ENCODE assay signal across 21 cellular contexts in genomic region chr15:72124218-72124617, GRCh38. TPM values are rescaled to one million over a fixed set of nuclear protein-coding genes. Genes with fewer than 3 reads are reported as not detected.
DNase-seq lines count a peak whose midpoint lies in the region; FAIRE-seq and TF ChIP-seq lines count a peak whose summit lies in the region.
"Had no signal": no experiment of that assay in that cellular context is flagged by ENCODE, and none has a peak within 500 bp of the region (broad histone marks: within the 10 kb centered on the region; RNA-seq: fewer than 3 reads in every experiment).

No MANE protein-coding gene starts in this region.

- DNase-seq in NCI-H82 (lab: John Stamatoyannopoulos, UW) = peak; percentile 29
- DNase-seq in NCI-H82 treated with DMSO at 0.1 percent for 48 hours (lab: John Stamatoyannopoulos, UW; ENCODE audit: unreplicated experiment) = no peak
- DNase-seq in endothelial cell of umbilical vein (ENCODE audit: low read depth, low spot score) = peak; percentile 30
- DNase-seq in esophagus muscularis mucosa (ENCODE audit: extremely low spot score) = no peak
- DNase-seq in KBM-7 = no peak
- no peak for DNase-seq in head of caudate nucleus
- DNase-seq: ACHN; AML-193; BE2C; Caco-2; CD4-positive, CD25-positive, alpha-beta regulatory T cell; CD8-positive, alpha-beta T cell; DMS153; DND-41; GOT3 had no signal

- no peaks in the 10 kb centered on the region for H3K79me2 ChIP-seq in endothelial cell of umbilical vein (ENCODE audit: control insufficient read depth, insufficient read depth, low read length)

- TF ChIP-seq POLR2A in endothelial cell of umbilical vein (IDR thresholded peaks at IDR 0.05; ENCODE audit: low read depth, low read length) (no peak), esophagus muscularis mucosa (IDR thresholded peaks at IDR 0.05; ENCODE audit: low read depth) (no peak)

- H3K36me3 ChIP-seq in BLaER1 treated with 17β-estradiol and CSF1 and Interleukin-3, amounts not matched to agents 10 nM and 100 nM = no peaks in the 10 kb centered on the region
- H3K36me3 ChIP-seq in endothelial cell of umbilical vein (ENCODE audit: control insufficient read depth in 2 of 2, extremely low read depth in 1 of 2, insufficient read depth in 2 of 2, low read length in 2 of 2) = no peaks in the 10 kb centered on the region
- H3K36me3 ChIP-seq in esophagus muscularis mucosa = no peaks in the 10 kb centered on the region
- H3K36me3 ChIP-seq: BE2C, HAP-1 had no signal

- in situ Hi-C loops in KBM-7 (cut with MboI; ENCODE audit: low pct_unique_long_range_greater_than_20kb, low sequenced_read_pairs) = no loop called here

- H3K27me3 ChIP-seq in BLaER1 treated with 17β-estradiol and CSF1 and Interleukin-3, amounts not matched to agents 10 nM and 100 nM = no peaks in the 10 kb centered on the region
- H3K27me3 ChIP-seq in endothelial cell of umbilical vein (ENCODE audit: control insufficient read depth in 2 of 2, insufficient read depth in 2 of 2, low read length in 2 of 2) (no peaks in the 10 kb centered on the region), esophagus muscularis mucosa (no peaks in the 10 kb centered on the region)
- H3K27me3 ChIP-seq: BE2C had no signal

- peaks cover 6 to 19% (median 15%) of the 10 kb centered on the region in 10 experiments for H3K4me1 ChIP-seq in BLaER1 treated with 17β-estradiol and CSF1 and Interleukin-3, amounts not matched to agents 10 nM and 100 nM
- peaks cover 3% of the 10 kb centered on the region for H3K4me1 ChIP-seq in endothelial cell of umbilical vein (ENCODE audit: control insufficient read depth, extremely low read depth, insufficient read depth, low read length)
- peaks cover under 1 to 5% (median 4%) of the 10 kb centered on the region in 4 donors for H3K4me1 ChIP-seq in esophagus muscularis mucosa
- H3K4me1 ChIP-seq: BE2C, HAP-1 had no signal

- H3K9me3 ChIP-seq in BLaER1 treated with 17β-estradiol and CSF1 and Interleukin-3, amounts not matched to agents 10 nM and 100 nM (replicated peaks in 1 of 11) = no peaks in the 10 kb centered on the region
- no peaks in the 10 kb centered on the region for H3K9me3 ChIP-seq in endothelial cell of umbilical vein (replicated peaks; ENCODE audit: control insufficient read depth, insufficient read depth, low read length)
- H3K9me3 ChIP-seq in esophagus muscularis mucosa = no peaks in the 10 kb centered on the region
- H3K9me3 ChIP-seq: BE2C, Caco-2, HAP-1 had no signal

- TF ChIP-seq EP300 in esophagus muscularis mucosa (IDR thresholded peaks at IDR 0.05) = no peak

- H3K27ac ChIP-seq in BLaER1 treated with 17β-estradiol and CSF1 and Interleukin-3, amounts not matched to agents 10 nM and 100 nM = no peak overlapping the region
- H3K27ac ChIP-seq in endothelial cell of umbilical vein (ENCODE audit: insufficient read depth, low read depth, low read length) = no peak overlapping the region
- H3K27ac ChIP-seq in esophagus muscularis mucosa (replicated peaks in 1 of 4) = no peak overlapping the region
- H3K27ac ChIP-seq: 22Rv1, C4-2B had no signal

- intact Hi-C loops in endothelial cell of umbilical vein (cut with micrococcal nuclease) = no loop called here
- intact Hi-C loops in esophagus muscularis mucosa (cut with DNase I) = no loop called here
- intact Hi-C loops in head of caudate nucleus (cut with DNase I) = no loop called here

- no peaks in the 10 kb centered on the region for H4K20me1 ChIP-seq in BLaER1 treated with 17β-estradiol and CSF1 and Interleukin-3, amounts not matched to agents 10 nM and 100 nM
- H4K20me1 ChIP-seq in endothelial cell of umbilical vein (replicated peaks; ENCODE audit: control insufficient read depth, extremely low read depth, insufficient read depth, low read length) = no peaks in the 10 kb centered on the region

- BruUV-seq in endothelial cell of umbilical vein (replicated peaks; lab: Mats Ljungman, UMichigan) = no TSS peak

- H3K9ac ChIP-seq in BLaER1 treated with 17β-estradiol and CSF1 and Interleukin-3, amounts not matched to agents 10 nM and 100 nM = no peak overlapping the region
- H3K9ac ChIP-seq in endothelial cell of umbilical vein (replicated peaks; ENCODE audit: extremely low read depth, insufficient read depth, low read length) = no peak overlapping the region

- no peaks in the 10 kb centered on the region for H3K9me1 ChIP-seq in endothelial cell of umbilical vein (replicated peaks; ENCODE audit: control insufficient read depth, extremely low read depth, insufficient read depth, low read length)

- H3K4me2 ChIP-seq in BLaER1 treated with 17β-estradiol and CSF1 and Interleukin-3, amounts not matched to agents 10 nM and 100 nM = peak overlapping the region in 10 of 11 experiments; percentile 12 to 76 (median 40); a peak in 14 of 22 replicates
- no peak overlapping the region for H3K4me2 ChIP-seq in endothelial cell of umbilical vein (ENCODE audit: insufficient read depth, low read length)

- POLR2A ChIA-PET in endothelial cell of umbilical vein (lab: Charles Lee) = interaction anchor here (0.7 kb wide), 1 partner anchor 577 kb away, joined by 3 read pairs; no protein-coding TSS in a partner anchor

- dilution Hi-C loops in endothelial cell of umbilical vein (cut with MboI; ENCODE audit: extremely low pct_ligation_motif_present, low sequenced_read_pairs) = no loop called here

- 15% methylated on average over 1 of the region's 1 CpG for WGBS in esophagus muscularis mucosa

- no peak for FAIRE-seq in endothelial cell of umbilical vein (lab: Jason Lieb, UNC)
- FAIRE-seq: GM12892, H54 had no signal

- CTCF ChIA-PET in endothelial cell of umbilical vein (lab: Charles Lee) = interaction anchor here (1.0 kb wide), 2 partner anchors 32 to 273 kb away, joined by 3 to 4 read pairs; no protein-coding TSS in a partner anchor

- no peak overlapping the region for H3K4me3 ChIP-seq in BLaER1 treated with 17β-estradiol and CSF1 and Interleukin-3, amounts not matched to agents 10 nM and 100 nM
- H3K4me3 ChIP-seq in endothelial cell of umbilical vein (replicated peaks in 1 of 3; ENCODE audit: insufficient read depth in 1 of 3, low read depth in 1 of 3, low read length in 3 of 3) (no peak overlapping the region), esophagus muscularis mucosa (no peak overlapping the region)
- H3K4me3 ChIP-seq: HAP-1 had no signal

- H2AFZ ChIP-seq in endothelial cell of umbilical vein (ENCODE audit: low read depth, low read length) = no peak overlapping the region

- TF ChIP-seq CTCF in endothelial cell of umbilical vein (IDR thresholded peaks at IDR 0.05; ENCODE audit: extremely low read depth in 1 of 2, insufficient read depth in 1 of 2, low read depth in 1 of 2, low read length in 2 of 2) (no peak), esophagus muscularis mucosa (IDR thresholded peaks at IDR 0.05) (no peak)

TF ChIP-seq in endothelial cell of umbilical vein, 7 proteins besides CTCF, POLR2A, EP300 and RAD21:
- TF ChIP-seq FOS (IDR thresholded peaks at IDR 0.05; ENCODE audit: borderline replicate concordance, insufficient read depth, low read length) = no peak
- TF ChIP-seq EZH2 (IDR thresholded peaks at IDR 0.05; ENCODE audit: borderline replicate concordance, low read depth, low read length, severe bottlenecking) = no peak
- no peak for TF ChIP-seq MYC (IDR thresholded peaks at IDR 0.05; ENCODE audit: low read depth, low read length)
- no peak for TF ChIP-seq MAX (IDR thresholded peaks at IDR 0.05; ENCODE audit: insufficient read depth, insufficient read length)
- TF ChIP-seq GATA2 (IDR thresholded peaks at IDR 0.05; ENCODE audit: insufficient read depth, insufficient read length, low read depth, low read length) = no peak
- no peak for TF ChIP-seq POLR2AphosphoS5 (IDR thresholded peaks at IDR 0.05; ENCODE audit: insufficient read depth, low read depth, low read length)
- no peak for TF ChIP-seq JUN (IDR thresholded peaks at IDR 0.05; ENCODE audit: borderline replicate concordance, insufficient read depth, insufficient read length, low read depth)

RNA-seq across cellular contexts. Expression of gene SENP8, which starts 6.0 kb away (rescaled TPM):
- total RNA-seq in endothelial cell of umbilical vein = 1.3 and 1.4 TPM in 2 replicates
- polyA plus RNA-seq in endothelial cell of umbilical vein = 0.91 and 1.6 TPM in 2 replicates
- polyA plus RNA-seq in endothelial cell of umbilical vein (2011; cell fraction: cytosol; rRNA removed) = 1.3 and 1.4 TPM in 2 replicates
- polyA plus RNA-seq in endothelial cell of umbilical vein (2011; cell fraction: nucleus; rRNA removed) = 0.74 and 1.4 TPM in 2 replicates
- 1.3 and 1.8 TPM in 2 replicates for polyA plus RNA-seq in endothelial cell of umbilical vein (2012)
- 3.0 and 10.8 TPM in 2 replicates for polyA minus RNA-seq in endothelial cell of umbilical vein
- polyA minus RNA-seq in endothelial cell of umbilical vein (2011; cell fraction: cytosol; rRNA and poly(A)+ RNA removed) = 2.0 TPM
- 0.63 and 1.7 TPM in 2 replicates for polyA minus RNA-seq in endothelial cell of umbilical vein (2011; cell fraction: nucleus; rRNA and poly(A)+ RNA removed)
- 1 to 10 TPM; 1.7 to 2.4 (median 2.0) TPM for total RNA-seq in esophagus muscularis mucosa

RNA-seq across cellular contexts. Expression of gene MYO9A, which starts 6.3 kb away (rescaled TPM):
- total RNA-seq in endothelial cell of umbilical vein = 30.3 and 30.6 TPM in 2 replicates
- 5.7 and 6.4 TPM in 2 replicates for polyA plus RNA-seq in endothelial cell of umbilical vein
- 5.1 and 5.7 TPM in 2 replicates for polyA plus RNA-seq in endothelial cell of umbilical vein (2011; cell fraction: cytosol; rRNA removed)
- polyA plus RNA-seq in endothelial cell of umbilical vein (2011; cell fraction: nucleus; rRNA removed) = 22.4 and 26.0 TPM in 2 replicates
- 10.4 and 13.6 TPM in 2 replicates for polyA plus RNA-seq in endothelial cell of umbilical vein (2012)
- 82.0 and 89.9 TPM in 2 replicates for polyA minus RNA-seq in endothelial cell of umbilical vein
- 17.6 TPM for polyA minus RNA-seq in endothelial cell of umbilical vein (2011; cell fraction: cytosol; rRNA and poly(A)+ RNA removed)
- polyA minus RNA-seq in endothelial cell of umbilical vein (2011; cell fraction: nucleus; rRNA and poly(A)+ RNA removed) = 88.6 and 123 TPM in 2 replicates
- 10 to 100 TPM; 71.1 to 96.8 (median 80.8) TPM for total RNA-seq in esophagus muscularis mucosa

Comparison
In these comparisons a context has a peak if more than half of its experiments do, and no peak if none do; other contexts are left out.
1. DNase-seq: peak in NCI-H82 (single experiment) and endothelial cell of umbilical vein (single experiment); none in NCI-H82 treated with DMSO at 0.1 percent for 48 hours (single experiment), esophagus muscularis mucosa (single experiment), KBM-7 (single experiment) and head of caudate nucleus (0 of 42).